In genomic region chr4:6054162-6054922, GRCh38 we compare ENCODE assay signal across 26 cellular contexts. TPM values are rescaled to one million over a fixed set of nuclear protein-coding genes. Genes with fewer than 3 reads are reported as not detected.
"Had no signal": no experiment of that assay in that cellular context is flagged by ENCODE, and none has a peak within 500 bp of the region (broad histone marks: within the 10 kb centered on the region; RNA-seq: fewer than 3 reads in every experiment).

No MANE protein-coding gene starts in this region.

- DNase-seq: cortex of kidney; effector memory CD4-positive, alpha-beta T cell; heart left ventricle; hypothalamus; islet precursor cell; natural killer cell; nucleus accumbens; psoas muscle; retina; stimulated activated CD4-positive, alpha-beta T cell treated with anti-CD3 and anti-CD28 coated beads, Interleukin-2, amount 100 ng/mL, for 24 hours; stimulated activated naive CD4-positive, alpha-beta T cell; stomach; substantia nigra; trophoblast cell had no signal

- H3K27me3 ChIP-seq: stomach had no signal

- H3K79me2 ChIP-seq: parathyroid adenoma had no signal

- H3K36me3 Mint-ChIP-seq: mesothelial cell of epicardium, natural killer cell had no signal

- H3K4me1 ChIP-seq: heart left ventricle, parathyroid adenoma, psoas muscle had no signal

- H3K27ac ChIP-seq: heart left ventricle, parathyroid adenoma, psoas muscle, skin epidermis had no signal

- FAIRE-seq: endometrium, frontal cortex had no signal

- H3K36me3 ChIP-seq: heart left ventricle, stomach had no signal

- ATAC-seq: esophagus mucosa, heart left ventricle, left lobe of liver, natural killer cell, psoas muscle, sciatic nerve had no signal

- H3K4me3 Mint-ChIP-seq: mesothelial cell of epicardium, natural killer cell, neural crest cell had no signal

- H3K4me3 ChIP-seq: heart left ventricle, psoas muscle, skin epidermis, stomach had no signal

- H2AFZ ChIP-seq: parathyroid adenoma had no signal

- H3K27ac Mint-ChIP-seq: mesothelial cell of epicardium, natural killer cell had no signal

- H3K9ac ChIP-seq: parathyroid adenoma had no signal

- H3K4me1 Mint-ChIP-seq: mesothelial cell of epicardium, natural killer cell had no signal

RNA-seq across cellular contexts. Expression of gene C4orf50, which starts 36.1 kb away (rescaled TPM):
- total RNA-seq: fibroblast of lung, glomerular endothelial cell, left lobe of liver, lower leg skin, psoas muscle had no signal
- polyA plus RNA-seq: fibroblast of lung, heart left ventricle, psoas muscle had no signal
